Comparison of ENCODE assay signal across 11 cellular contexts in the genomic region with DNA sequence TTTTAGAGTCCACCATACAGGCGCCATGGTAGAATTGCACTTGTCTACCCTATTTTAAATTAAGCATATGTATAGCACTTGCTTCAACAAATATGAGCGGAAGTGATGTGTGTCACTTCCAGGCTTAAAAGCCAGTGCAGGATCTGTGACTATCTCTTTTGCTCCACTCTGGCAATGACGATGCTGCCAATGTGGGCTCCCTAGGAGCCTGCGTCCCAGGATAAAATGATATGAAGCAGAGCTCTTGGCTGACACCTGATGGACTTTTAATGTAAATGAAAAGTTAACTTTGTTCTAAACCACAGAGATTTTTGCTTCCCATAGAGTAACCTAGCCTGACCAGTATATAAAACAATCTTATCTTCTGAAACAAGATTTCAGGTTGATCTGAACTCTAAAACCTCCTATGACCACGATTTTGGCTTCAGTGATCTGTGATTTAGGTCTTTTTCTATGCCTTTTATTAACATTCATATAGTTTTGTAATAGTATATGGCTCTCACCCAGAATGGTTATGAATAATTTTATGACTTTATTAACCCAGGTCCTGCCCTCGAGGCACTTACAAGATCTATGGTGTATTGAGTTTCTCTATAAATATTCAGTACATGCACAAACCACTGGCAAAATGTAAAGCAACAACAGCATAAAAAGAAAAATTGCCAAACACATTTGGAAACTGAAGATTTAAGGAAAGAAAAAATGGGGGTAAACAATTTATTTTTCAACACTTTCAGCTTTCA.
DNase-seq lines count a peak whose midpoint lies in the region; ATAC-seq and FAIRE-seq lines count a peak whose summit lies in the region.
"Had no signal": no experiment of that assay in that cellular context is flagged by ENCODE, and none has a peak within 500 bp of the region (broad histone marks: within the 10 kb centered on the region; RNA-seq: fewer than 3 reads in every experiment).

No MANE protein-coding gene starts in this region.

- FAIRE-seq in GM19239 (lab: Jason Lieb, UNC): no peak

- intact Hi-C loops in posterior cingulate gyrus (cut with DNase I): no loop called here

- H3K4me3 Mint-ChIP-seq in stimulated activated effector memory CD8-positive, alpha-beta T cell treated with anti-CD3 and anti-CD28 coated beads, Interleukin-12 subunit alpha, Interleukin-12 subunit beta, amount 100 ng/mL, for 72 hours: no peak overlapping the region
- H3K4me3 Mint-ChIP-seq: T-helper 1 cell treated with Interleukin-12 subunit alpha and Interleukin-12 subunit beta and Interleukin-4 antibody, amounts not matched to agents 30 μg/mL and 1 μg/mL, for 36 hours had no signal

- DNase-seq in ELR (ENCODE audit: low read depth) (peak; percentile 68), NAMALWA (ENCODE audit: low spot score) (peak; percentile 7), amniotic stem cell (lab: John Stamatoyannopoulos, UW) (peak; percentile 2), left lobe of liver (ENCODE audit: low spot score) (no peak), GM19239 (ENCODE audit: insufficient read length, low spot score) (no peak), posterior cingulate gyrus (no peak)
- DNase-seq in stimulated activated effector memory CD8-positive, alpha-beta T cell treated with anti-CD3 and anti-CD28 coated beads, Interleukin-12 subunit alpha, Interleukin-12 subunit beta, amount 100 ng/mL, for 72 hours (ENCODE audit: low spot score in 2 of 2): no peak
- DNase-seq: activated CD8-positive, alpha-beta memory T cell treated with anti-CD3 and anti-CD28 coated beads for 24 hours; NCI-H2171 treated with DMSO at 0.1 percent for 48 hours had no signal

- peaks cover 11% of the 10 kb centered on the region for H3K9me3 Mint-ChIP-seq in stimulated activated effector memory CD8-positive, alpha-beta T cell treated with anti-CD3 and anti-CD28 coated beads, Interleukin-12 subunit alpha, Interleukin-12 subunit beta, amount 100 ng/mL, for 72 hours

- no peak overlapping the region for H3K27ac Mint-ChIP-seq in stimulated activated effector memory CD8-positive, alpha-beta T cell treated with anti-CD3 and anti-CD28 coated beads, Interleukin-12 subunit alpha, Interleukin-12 subunit beta, amount 100 ng/mL, for 72 hours
- H3K27ac Mint-ChIP-seq: T-helper 1 cell treated with Interleukin-12 subunit alpha and Interleukin-12 subunit beta and Interleukin-4 antibody, amounts not matched to agents 30 μg/mL and 1 μg/mL, for 36 hours had no signal

- no peaks in the 10 kb centered on the region for H3K4me1 Mint-ChIP-seq in stimulated activated effector memory CD8-positive, alpha-beta T cell treated with anti-CD3 and anti-CD28 coated beads, Interleukin-12 subunit alpha, Interleukin-12 subunit beta, amount 100 ng/mL, for 72 hours

- H3K36me3 Mint-ChIP-seq in stimulated activated effector memory CD8-positive, alpha-beta T cell treated with anti-CD3 and anti-CD28 coated beads, Interleukin-12 subunit alpha, Interleukin-12 subunit beta, amount 100 ng/mL, for 72 hours: no peaks in the 10 kb centered on the region

- peak; percentile 34 for ATAC-seq in left lobe of liver
- ATAC-seq in activated CD4-positive, CD25-positive, alpha-beta regulatory T cell treated with anti-CD3 and anti-CD28 coated beads, Interleukin-2, amount 50 U/mL, for 24 hours: no peak
- ATAC-seq in stimulated activated effector memory CD8-positive, alpha-beta T cell treated with anti-CD3 and anti-CD28 coated beads, Interleukin-12 subunit alpha, Interleukin-12 subunit beta, amount 100 ng/mL, for 72 hours: no peak

Comparison
In these comparisons a context has a peak if more than half of its experiments do, and no peak if none do; other contexts are left out.
1. DNase-seq: peak in ELR (single experiment), NAMALWA (single experiment) and amniotic stem cell (single experiment); none in left lobe of liver (single experiment), GM19239 (single experiment), stimulated activated effector memory CD8-positive, alpha-beta T cell treated with anti-CD3 and anti-CD28 coated beads, Interleukin-12 subunit alpha, Interleukin-12 subunit beta, amount 100 ng/mL, for 72 hours (0 of 2) and posterior cingulate gyrus (0 of 10).